In the genomic region with DNA sequence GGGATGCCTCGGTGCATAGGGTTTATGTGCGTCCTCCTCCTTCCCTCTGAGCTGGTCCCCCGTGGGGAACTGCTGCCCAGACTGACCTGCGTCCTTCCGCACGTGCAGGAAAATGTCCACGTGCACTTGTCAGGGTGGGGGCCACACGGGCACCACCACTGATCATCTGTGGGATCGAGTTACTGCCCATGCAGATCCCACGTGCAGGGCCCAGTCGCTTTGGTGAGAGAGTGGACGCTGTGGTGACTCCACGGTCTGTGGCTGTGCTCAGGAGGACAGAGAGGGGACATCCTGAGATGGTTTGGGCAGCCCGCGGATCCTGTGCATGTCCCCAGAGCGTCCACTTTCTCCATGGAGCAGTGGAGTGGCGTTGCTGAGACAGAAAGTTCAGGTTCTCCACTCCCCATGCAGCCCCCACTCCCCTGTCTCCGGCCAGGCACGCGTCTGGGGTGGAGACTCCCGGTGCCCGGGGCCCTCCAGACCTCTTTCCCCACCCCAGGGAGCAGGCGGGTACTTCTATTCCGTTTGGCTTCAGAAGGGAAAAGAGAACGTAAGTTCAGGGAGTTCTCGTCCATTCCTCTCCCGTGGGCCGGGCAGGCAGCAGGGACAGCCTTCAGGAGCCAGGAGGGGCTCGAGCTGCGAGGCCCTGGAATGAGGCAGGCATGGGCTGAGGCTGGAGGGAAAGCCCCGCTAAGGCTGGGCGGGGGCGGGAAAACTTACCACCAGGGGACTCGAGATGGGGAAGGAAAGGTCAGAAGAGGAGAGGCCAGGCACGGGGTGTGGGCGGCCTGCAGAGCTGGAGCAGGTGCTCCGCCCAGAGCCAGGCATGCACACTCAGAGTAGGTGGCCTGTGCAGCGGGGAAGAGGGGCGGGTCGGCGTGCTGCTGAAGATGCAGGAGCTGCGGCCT, we compare ENCODE assay signal across 13 cellular contexts. TPM values are rescaled to one million over a fixed set of nuclear protein-coding genes. Genes with fewer than 3 reads are reported as not detected.
DNase-seq lines count a peak whose midpoint lies in the region; ATAC-seq and TF ChIP-seq lines count a peak whose summit lies in the region.
"Had no signal": no experiment of that assay in that cellular context is flagged by ENCODE, and none has a peak within 500 bp of the region (broad histone marks: within the 10 kb centered on the region; RNA-seq: fewer than 3 reads in every experiment).

No MANE protein-coding gene starts in this region.

- peak overlapping the region; percentile 74 for H3K4me3 Mint-ChIP-seq in Caco-2 (ENCODE audit: unreplicated experiment)
- no peak overlapping the region for H3K4me3 Mint-ChIP-seq in osteocyte (ENCODE audit: unreplicated experiment)
- no peak overlapping the region for H3K4me3 Mint-ChIP-seq in T-helper 17 cell
- H3K4me3 Mint-ChIP-seq: activated T-cell treated with anti-CD3 and anti-CD28 coated beads, Interleukin-2, amount 50 U/mL, for 24 hours; B cell had no signal

- H3K27ac Mint-ChIP-seq in Caco-2 (ENCODE audit: unreplicated experiment) (peak overlapping the region; percentile 97), osteocyte (ENCODE audit: unreplicated experiment) (no peak overlapping the region), T-helper 17 cell (no peak overlapping the region)
- H3K27ac Mint-ChIP-seq: activated T-cell treated with anti-CD3 and anti-CD28 coated beads, Interleukin-2, amount 50 U/mL, for 24 hours; B cell had no signal

- H3K27me3 Mint-ChIP-seq in Caco-2 (ENCODE audit: insufficient read depth, unreplicated experiment) = no peaks in the 10 kb centered on the region
- no peaks in the 10 kb centered on the region for H3K27me3 Mint-ChIP-seq in osteocyte (ENCODE audit: unreplicated experiment)
- peaks cover 6% of the 10 kb centered on the region for H3K27me3 Mint-ChIP-seq in T-helper 17 cell

- peaks cover 55% of the 10 kb centered on the region for H3K4me1 ChIP-seq in Caco-2
- H3K4me1 ChIP-seq in HAP-1 = no peaks in the 10 kb centered on the region

- ATAC-seq in T-helper 17 cell (no peak), GM21619 (IDR thresholded peaks at IDR 0.05; ENCODE audit: unreplicated experiment) (no peak)

- BruUV-seq in Caco-2 (replicated peaks; lab: Mats Ljungman, UMichigan) = no TSS peak

- DNase-seq in Caco-2 = peak; percentile 63 to 75
- peak; percentile 66 for DNase-seq in LoVo (ENCODE audit: low spot score)
- peak; percentile 78 for DNase-seq in glomerular visceral epithelial cell (ENCODE audit: extremely low spot score)
- no peak for DNase-seq in osteocyte (ENCODE audit: extremely low spot score, unreplicated experiment)
- DNase-seq in T-helper 17 cell = no peak
- DNase-seq in NCI-H2171 (lab: John Stamatoyannopoulos, UW) = no peak
- DNase-seq in HAP-1 (ENCODE audit: low spot score in 2 of 2) = no peak
- DNase-seq: activated T-cell treated with anti-CD3 and anti-CD28 coated beads, Interleukin-2, amount 50 U/mL, for 24 hours; NCI-H2029 had no signal

- TF ChIP-seq CTCF in Caco-2 (IDR thresholded peaks at IDR 0.05; ENCODE audit: insufficient read depth in 1 of 2, low read depth in 1 of 2, low read length in 1 of 2, severe bottlenecking in 1 of 2, unreplicated experiment in 1 of 2) (no peak), osteocyte (IDR thresholded peaks at IDR 0.05) (peak; percentile 6)

- no peaks in the 10 kb centered on the region for H3K9me3 Mint-ChIP-seq in Caco-2 (ENCODE audit: unreplicated experiment)
- H3K9me3 Mint-ChIP-seq in osteocyte (ENCODE audit: unreplicated experiment) = no peaks in the 10 kb centered on the region
- H3K9me3 Mint-ChIP-seq: activated T-cell treated with anti-CD3 and anti-CD28 coated beads, Interleukin-2, amount 50 U/mL, for 24 hours had no signal

- H3K36me3 ChIP-seq in Caco-2 (ENCODE audit: control insufficient read depth, insufficient read depth, low read length) (peaks cover 2% of the 10 kb centered on the region; the same call in 1 of the 2 replicates), HAP-1 (replicated peaks) (no peaks in the 10 kb centered on the region)
- H3K36me3 ChIP-seq: neutrophil had no signal

- intact Hi-C loops in Caco-2 (cut with micrococcal nuclease; ENCODE audit: unreplicated experiment) = no loop called here

- H3K27me3 ChIP-seq in Caco-2 (replicated peaks; ENCODE audit: control insufficient read depth, insufficient read depth, low read length) (no peaks in the 10 kb centered on the region), HAP-1 (ENCODE audit: low read depth) (no peaks in the 10 kb centered on the region)
- H3K27me3 ChIP-seq: neutrophil, suprapubic skin had no signal

- in situ Hi-C loops in HAP-1 (cut with MboI; ENCODE audit: low sequenced_read_pairs) = no loop called here

- POLR2A ChIA-PET in Caco-2 (lab: Charles Lee) = no interaction called here

- H3K36me3 Mint-ChIP-seq in Caco-2 (ENCODE audit: insufficient read depth, unreplicated experiment) (peaks cover 27% of the 10 kb centered on the region), osteocyte (ENCODE audit: unreplicated experiment) (peaks cover 13% of the 10 kb centered on the region), T-helper 17 cell (ENCODE audit: low read depth) (no peaks in the 10 kb centered on the region)

- CTCF ChIA-PET in Caco-2 (lab: Charles Lee) = interaction anchor here (0.6 to 1.4 kb wide), 3 partner anchors 13 to 176 kb away, joined by 4 to 10 read pairs (median 4); no protein-coding TSS in a partner anchor

- no peaks in the 10 kb centered on the region for H3K9me3 ChIP-seq in Caco-2
- H3K9me3 ChIP-seq in T-helper 17 cell (ENCODE audit: control insufficient read depth, low read length, poor library complexity, severe bottlenecking) = no peaks in the 10 kb centered on the region
- H3K9me3 ChIP-seq in HAP-1 = no peaks in the 10 kb centered on the region
- H3K9me3 ChIP-seq: neutrophil, suprapubic skin had no signal

- no peak overlapping the region for H3K4me3 ChIP-seq in Caco-2 (ENCODE audit: low read depth, low read length)
- H3K4me3 ChIP-seq in HAP-1 = no peak overlapping the region
- H3K4me3 ChIP-seq: suprapubic skin had no signal

- H3K4me1 Mint-ChIP-seq in Caco-2 (ENCODE audit: low read depth, unreplicated experiment) (peaks cover 36% of the 10 kb centered on the region), osteocyte (ENCODE audit: unreplicated experiment) (peaks cover 71% of the 10 kb centered on the region), T-helper 17 cell (peaks cover 6% of the 10 kb centered on the region)

RNA-seq across cellular contexts. Expression of a gene that starts 59.9 kb away (rescaled TPM):
- 55.1 and 60.1 TPM in 2 replicates for total RNA-seq in Caco-2 (2022)
- 56.2 and 56.5 TPM in 2 replicates for total RNA-seq in osteocyte
- not detected for total RNA-seq in T-helper 17 cell
- total RNA-seq: B cell had no signal

Comparison
In these comparisons a context has a peak if more than half of its experiments do, and no peak if none do; other contexts are left out.
1. DNase-seq: peak in Caco-2 (2 of 2), LoVo (single experiment) and glomerular visceral epithelial cell (single experiment); none in osteocyte (single experiment), T-helper 17 cell (0 of 3), NCI-H2171 (single experiment) and HAP-1 (0 of 2).
2. RNA of a gene that starts 59.9 kb away (total RNA-seq): 55.1 to 60.1 TPM in Caco-2 and 56.2 to 56.5 TPM in osteocyte; not detected in T-helper 17 cell; every median in the first group is over 10 times any median in the second.